18 cellular contexts compared by ENCODE assay signal in genomic region chr4:27217261-27217769, GRCh38.
DNase-seq lines count a peak whose midpoint lies in the region; ATAC-seq and TF ChIP-seq lines count a peak whose summit lies in the region.
"Had no signal": no experiment of that assay in that cellular context is flagged by ENCODE, and none has a peak within 500 bp of the region (broad histone marks: within the 10 kb centered on the region; RNA-seq: fewer than 3 reads in every experiment).

No MANE protein-coding gene starts in this region.

- H3K4me3 ChIP-seq in HCT116 (replicated peaks in 1 of 2; ENCODE audit: low read depth in 1 of 2, low read length in 2 of 2) (no peak overlapping the region), RWPE2 (ENCODE audit: severe bottlenecking) (no peak overlapping the region), HAP-1 (no peak overlapping the region)
- H3K4me3 ChIP-seq: thyroid gland had no signal

- no peak for TF ChIP-seq RAD21 in HCT116 (IDR thresholded peaks at IDR 0.05; ENCODE audit: low read depth)

- intact Hi-C loops in HCT116 (cut with micrococcal nuclease): no loop called here
- intact Hi-C loops in CD4-positive, alpha-beta T cell (cut with DNase I, micrococcal nuclease): no loop called here

- RAD21 ChIA-PET in HCT116 (lab: Charles Lee; ENCODE audit: low non-redundant PET in 1 of 2, low total read pairs in 2 of 2, uncharacterized antibody in 2 of 2, unreplicated experiment in 2 of 2): no interaction called here

- H3K9me3 ChIP-seq in HCT116 (ENCODE audit: control insufficient read depth in 1 of 2, insufficient read depth in 1 of 2, low read depth in 1 of 2, low read length in 2 of 2) (no peaks in the 10 kb centered on the region), RWPE2 (ENCODE audit: severe bottlenecking) (no peaks in the 10 kb centered on the region), HAP-1 (no peaks in the 10 kb centered on the region)
- no peaks in the 10 kb centered on the region for H3K9me3 ChIP-seq in CD4-positive, alpha-beta T cell (ENCODE audit: control insufficient read depth, low read length)
- H3K9me3 ChIP-seq: SK-N-SH, thyroid gland had no signal

- POLR2A ChIA-PET in HCT116 (lab: Charles Lee): no interaction called here
- POLR2A ChIA-PET in CD4-positive, alpha-beta T cell (lab: Charles Lee): no interaction called here

- no peak for TF ChIP-seq POLR2A in HCT116 (IDR thresholded peaks at IDR 0.05; ENCODE audit: borderline replicate concordance, extremely low read depth, insufficient read depth, insufficient read length)

- no peaks in the 10 kb centered on the region for H3K36me3 Mint-ChIP-seq in CD4-positive, alpha-beta T cell (ENCODE audit: low read depth)
- H3K36me3 Mint-ChIP-seq: CD4-positive, alpha-beta memory T cell; mesothelial cell of epicardium had no signal

- H3K4me1 Mint-ChIP-seq in CD4-positive, alpha-beta T cell (ENCODE audit: low read depth): no peaks in the 10 kb centered on the region
- H3K4me1 Mint-ChIP-seq: activated naive CD8-positive, alpha-beta T cell treated with anti-CD3 and anti-CD28 coated beads, Interleukin-2, amount 50 U/mL, for 24 hours; CD4-positive, alpha-beta memory T cell; mesothelial cell of epicardium had no signal

- in situ Hi-C loops in HAP-1 (cut with MboI; ENCODE audit: low sequenced_read_pairs): no loop called here

- H3K9me2 ChIP-seq in HCT116 (ENCODE audit: insufficient read depth): no peaks in the 10 kb centered on the region
- H3K9me2 ChIP-seq: SK-N-SH had no signal

- no peak for TF ChIP-seq CTCF in HCT116 (IDR thresholded peaks at IDR 0.05 in 2 of 3, conservative IDR thresholded peaks at IDR 0.05 in 1 of 3; ENCODE audit: borderline replicate concordance in 1 of 3, insufficient read depth in 1 of 3, low read depth in 2 of 3, low read length in 2 of 3)
- TF ChIP-seq CTCF in RWPE2 (IDR thresholded peaks at IDR 0.05; ENCODE audit: poor library complexity, severe bottlenecking): no peak
- no peak for TF ChIP-seq CTCF in CD4-positive, alpha-beta T cell (IDR thresholded peaks at IDR 0.05)

- H3K27ac Mint-ChIP-seq in CD4-positive, alpha-beta T cell: no peak overlapping the region
- H3K27ac Mint-ChIP-seq: activated naive CD8-positive, alpha-beta T cell treated with anti-CD3 and anti-CD28 coated beads, Interleukin-2, amount 50 U/mL, for 24 hours; activated T-cell treated with anti-CD3 and anti-CD28 coated beads, Interleukin-2, amount 50 U/mL, for 72 hours; CD4-positive, alpha-beta memory T cell; mesothelial cell of epicardium had no signal

- H3K36me3 ChIP-seq in HCT116 (ENCODE audit: control insufficient read depth in 1 of 2, insufficient read depth in 2 of 2, low read length in 2 of 2) (no peaks in the 10 kb centered on the region), RWPE2 (ENCODE audit: low read depth) (no peaks in the 10 kb centered on the region), HAP-1 (replicated peaks) (no peaks in the 10 kb centered on the region)
- H3K36me3 ChIP-seq: thyroid gland had no signal

- ATAC-seq in HCT116 (no peak), RWPE2 (ENCODE audit: low read depth) (peak; percentile 77)
- no peak for ATAC-seq in CD4-positive, alpha-beta T cell (ENCODE audit: poor library complexity)
- ATAC-seq: activated naive CD8-positive, alpha-beta T cell treated with anti-CD3 and anti-CD28 coated beads, Interleukin-2, amount 50 U/mL, for 24 hours; activated T-cell treated with anti-CD3 and anti-CD28 coated beads, Interleukin-2, amount 50 U/mL, for 72 hours; sciatic nerve had no signal

- BruUV-seq in HCT116 (replicated peaks; lab: Mats Ljungman, UMichigan): no TSS peak

- H3K27me3 ChIP-seq in HCT116 (ENCODE audit: insufficient read depth, low read length): peaks cover 1% of the 10 kb centered on the region; the same call in 1 of the 2 replicates
- no peaks in the 10 kb centered on the region for H3K27me3 ChIP-seq in RWPE2 (ENCODE audit: insufficient read depth, poor library complexity, severe bottlenecking)
- no peaks in the 10 kb centered on the region for H3K27me3 ChIP-seq in CD4-positive, alpha-beta T cell (ENCODE audit: control insufficient read depth, insufficient read depth, low read length)
- no peaks in the 10 kb centered on the region for H3K27me3 ChIP-seq in HAP-1 (ENCODE audit: low read depth)
- H3K27me3 ChIP-seq: thyroid gland had no signal

- no peak overlapping the region for H3K4me3 Mint-ChIP-seq in CD4-positive, alpha-beta T cell
- H3K4me3 Mint-ChIP-seq: activated naive CD8-positive, alpha-beta T cell treated with anti-CD3 and anti-CD28 coated beads, Interleukin-2, amount 50 U/mL, for 24 hours; activated T-cell treated with anti-CD3 and anti-CD28 coated beads, Interleukin-2, amount 50 U/mL, for 72 hours; CD4-positive, alpha-beta memory T cell; mesothelial cell of epicardium had no signal

- H3K79me2 ChIP-seq in HCT116 (ENCODE audit: insufficient read depth, low read length): no peaks in the 10 kb centered on the region

- H3K9me3 Mint-ChIP-seq in CD4-positive, alpha-beta T cell: no peaks in the 10 kb centered on the region
- H3K9me3 Mint-ChIP-seq: activated naive CD8-positive, alpha-beta T cell treated with anti-CD3 and anti-CD28 coated beads, Interleukin-2, amount 50 U/mL, for 24 hours; CD4-positive, alpha-beta memory T cell had no signal

- DNase-seq in HCT116 (ENCODE audit: low read depth, low spot score) (no peak), RWPE2 (ENCODE audit: low spot score) (no peak), foreskin melanocyte (peak; percentile 28), stromal cell of bone marrow (ENCODE audit: low read depth) (peak; percentile 82), midbrain (lab: John Stamatoyannopoulos, UW) (no peak), HAP-1 (ENCODE audit: low spot score in 2 of 2) (no peak)
- DNase-seq in CD4-positive, alpha-beta T cell: no peak
- DNase-seq: activated CD4-positive, alpha-beta T cell treated with anti-CD3 and anti-CD28 coated beads, Interleukin-2, amount 50 U/mL, for 48 hours; activated naive CD8-positive, alpha-beta T cell treated with anti-CD3 and anti-CD28 coated beads, Interleukin-2, amount 50 U/mL, for 24 hours; activated T-cell treated with anti-CD3 and anti-CD28 coated beads, Interleukin-2, amount 50 U/mL, for 72 hours; CD4-positive, alpha-beta memory T cell; cerebellar nuclear complex; glutamatergic neuron; SK-N-SH; stimulated activated CD4-positive, alpha-beta T cell treated with anti-CD3 and anti-CD28 coated beads, Interleukin-4, amount 100 ng/mL, for 4 hours; thyroid gland had no signal

- H3K9ac ChIP-seq in HCT116 (ENCODE audit: low read length): no peak overlapping the region
- H3K9ac ChIP-seq: SK-N-SH had no signal

- no peaks in the 10 kb centered on the region for H3K27me3 Mint-ChIP-seq in CD4-positive, alpha-beta T cell

- no peak overlapping the region for H2AFZ ChIP-seq in HCT116 (ENCODE audit: low read depth, low read length, poor library complexity, severe bottlenecking)

- H3K27ac ChIP-seq in HCT116 (ENCODE audit: low read depth, low read length) (no peak overlapping the region), RWPE2 (ENCODE audit: poor library complexity, severe bottlenecking) (peak overlapping the region; percentile 73)
- H3K27ac ChIP-seq in CD4-positive, alpha-beta T cell (ENCODE audit: low read depth, low read length): no peak overlapping the region
- H3K27ac ChIP-seq: thyroid gland had no signal

- peaks cover 0 to 12% of the 10 kb centered on the region in 2 experiments; a peak in 2 of 4 replicates for H3K4me1 ChIP-seq in HCT116 (ENCODE audit: control insufficient read depth in 1 of 2, insufficient read depth in 2 of 2, low read length in 2 of 2)
- peaks cover 11% of the 10 kb centered on the region for H3K4me1 ChIP-seq in RWPE2 (ENCODE audit: insufficient read depth, poor library complexity, severe bottlenecking)
- H3K4me1 ChIP-seq in HAP-1: no peaks in the 10 kb centered on the region
- H3K4me1 ChIP-seq: thyroid gland had no signal

- no peaks in the 10 kb centered on the region for H4K20me1 ChIP-seq in HCT116 (ENCODE audit: insufficient read depth)

- H3K4me2 ChIP-seq in HCT116 (ENCODE audit: low read length): peak overlapping the region; percentile 39
- H3K4me2 ChIP-seq: SK-N-SH had no signal

- CTCF ChIA-PET in HCT116 (lab: Charles Lee): no interaction called here
- CTCF ChIA-PET in CD4-positive, alpha-beta T cell (lab: Charles Lee): no interaction called here

TF ChIP-seq in HCT116, 20 proteins besides CTCF, POLR2A, EP300 and RAD21 (continues in another document):
- TF ChIP-seq ZNF274 (IDR thresholded peaks at IDR 0.05; ENCODE audit: low read depth, low read length) (no peak), CBX3 (IDR thresholded peaks at IDR 0.05; ENCODE audit: low read depth) (no peak), YY1 (IDR thresholded peaks at IDR 0.05; ENCODE audit: extremely low read depth, insufficient replicate concordance, low read depth, low read length) (no peak), ATF3 (IDR thresholded peaks at IDR 0.05) (no peak), SRF (IDR thresholded peaks at IDR 0.05; ENCODE audit: low read depth) (no peak), ELF1 (IDR thresholded peaks at IDR 0.05; ENCODE audit: borderline replicate concordance, low read depth) (no peak), MAX (IDR thresholded peaks at IDR 0.05) (no peak), CEBPB (IDR thresholded peaks at IDR 0.05; ENCODE audit: low read depth) (no peak)

Comparison
In these comparisons a context has a peak if more than half of its experiments do, and no peak if none do; other contexts are left out.
1. DNase-seq: peak in foreskin melanocyte (single experiment) and stromal cell of bone marrow (single experiment); none in HCT116 (single experiment), RWPE2 (single experiment), CD4-positive, alpha-beta T cell (0 of 10), midbrain (single experiment) and HAP-1 (0 of 2).